In the genomic region with DNA sequence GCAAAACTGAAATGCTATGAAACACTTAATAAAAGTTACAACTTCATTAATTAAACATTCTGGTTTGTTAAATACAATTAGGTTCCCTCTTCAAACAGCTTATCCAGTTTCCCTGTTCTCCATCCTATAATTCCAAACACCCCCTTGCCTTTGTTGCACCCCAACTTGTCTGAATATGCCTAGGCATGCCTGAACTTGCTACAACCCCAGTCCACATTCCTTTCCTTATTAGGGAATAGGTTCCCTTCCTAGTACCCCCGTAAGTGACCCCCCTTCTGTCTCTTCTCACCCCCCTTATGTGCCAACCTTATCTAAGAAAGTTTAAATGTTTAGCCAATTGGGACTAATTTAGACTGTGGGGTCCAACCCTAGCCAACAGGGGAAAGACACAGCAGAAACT, we compare ENCODE assay signal across 18 cellular contexts.
A peak's percentile ranks its signal among the peaks of the same experiment; 100 is the strongest.
DNase-seq lines count a peak whose midpoint lies in the region; ATAC-seq and TF ChIP-seq lines count a peak whose summit lies in the region.
"Had no signal": no experiment of that assay in that cellular context is flagged by ENCODE, and none has a peak within 500 bp of the region (broad histone marks: within the 10 kb centered on the region; RNA-seq: fewer than 3 reads in every experiment).

No MANE protein-coding gene starts in this region.

- intact Hi-C loops in activated naive CD4-positive, alpha-beta T cell treated with anti-CD3 and anti-CD28 coated beads for 36 hours (cut with micrococcal nuclease) = no loop called here

- TF ChIP-seq CTCF in WTC11 (IDR thresholded peaks at IDR 0.05) = no peak

- no peak for DNase-seq in activated naive CD4-positive, alpha-beta T cell treated with anti-CD3 and anti-CD28 coated beads for 36 hours
- DNase-seq in activated naive CD4-positive, alpha-beta T cell treated with Interleukin-2 at 50 U/mL for 16 hours = no peak
- DNase-seq in WTC11 (ENCODE audit: low spot score) (no peak), nucleus accumbens (lab: John Stamatoyannopoulos, UW) (no peak), NCI-H524 (lab: John Stamatoyannopoulos, UW) (no peak)
- DNase-seq: AML-193; CD4-positive, alpha-beta memory T cell; DMS153; DMS79; GDM1; GOT3; IMR-90 had no signal

- CTCF ChIA-PET in activated naive CD4-positive, alpha-beta T cell treated with anti-CD3 and anti-CD28 coated beads for 36 hours (lab: Charles Lee) = no interaction called here
- CTCF ChIA-PET in WTC11 (lab: Charles Lee) = no interaction called here

- no peaks in the 10 kb centered on the region for H3K27me3 ChIP-seq in iPS-20b (ENCODE audit: insufficient read depth, low read length)

- H3K36me3 Mint-ChIP-seq in activated naive CD4-positive, alpha-beta T cell treated with anti-CD3 and anti-CD28 coated beads for 36 hours (ENCODE audit: low read depth) = no peaks in the 10 kb centered on the region
- peaks cover 45% of the 10 kb centered on the region for H3K36me3 Mint-ChIP-seq in WTC11
- H3K36me3 Mint-ChIP-seq: CD14-positive monocyte; CD4-positive, alpha-beta memory T cell had no signal

- H3K4me1 Mint-ChIP-seq in activated naive CD4-positive, alpha-beta T cell treated with anti-CD3 and anti-CD28 coated beads for 36 hours (ENCODE audit: low read depth) = no peaks in the 10 kb centered on the region
- H3K4me1 Mint-ChIP-seq in WTC11 = peaks cover 17% of the 10 kb centered on the region
- H3K4me1 Mint-ChIP-seq: CD14-positive monocyte; CD4-positive, alpha-beta memory T cell had no signal

- H3K27me3 Mint-ChIP-seq in activated naive CD4-positive, alpha-beta T cell treated with anti-CD3 and anti-CD28 coated beads for 36 hours (ENCODE audit: low read depth) = peaks cover 7% of the 10 kb centered on the region
- peaks cover 9% of the 10 kb centered on the region for H3K27me3 Mint-ChIP-seq in WTC11 (ENCODE audit: low read depth)

- H3K36me3 ChIP-seq in iPS-20b (ENCODE audit: insufficient read depth, low read depth, low read length) = no peaks in the 10 kb centered on the region
- H3K36me3 ChIP-seq: HAP-1 had no signal

- ATAC-seq in WTC11 (no peak), HG03460 (IDR thresholded peaks at IDR 0.05; ENCODE audit: unreplicated experiment) (no peak)
- ATAC-seq: A549 had no signal

- no peaks in the 10 kb centered on the region for H3K4me1 ChIP-seq in iPS-20b (ENCODE audit: insufficient read depth, low read length)
- H3K4me1 ChIP-seq: A549, HAP-1 had no signal

- no peak overlapping the region for H3K4me3 Mint-ChIP-seq in activated naive CD4-positive, alpha-beta T cell treated with anti-CD3 and anti-CD28 coated beads for 36 hours
- H3K4me3 Mint-ChIP-seq in WTC11 = no peak overlapping the region
- H3K4me3 Mint-ChIP-seq: CD14-positive monocyte had no signal

- POLR2A ChIA-PET in WTC11 (lab: Charles Lee) = no interaction called here

- no peak overlapping the region for H3K27ac ChIP-seq in iPS-20b (ENCODE audit: low read length)
- H3K27ac ChIP-seq: 22Rv1, A549 had no signal

- peaks cover 5% of the 10 kb centered on the region for H3K9me3 Mint-ChIP-seq in activated naive CD4-positive, alpha-beta T cell treated with anti-CD3 and anti-CD28 coated beads for 36 hours
- H3K9me3 Mint-ChIP-seq in WTC11 = peaks cover 36% of the 10 kb centered on the region

- H3K4me3 ChIP-seq in iPS-20b (ENCODE audit: low read length) = no peak overlapping the region
- H3K4me3 ChIP-seq: A549, HAP-1 had no signal

- 0 out of 2 replicates have a peak overlapping the region, but pooled peaks have one; percentile 3 for H3K9ac ChIP-seq in iPS-20b (ENCODE audit: low read depth, low read length)

- peaks cover 10% of the 10 kb centered on the region for H3K9me3 ChIP-seq in iPS-20b (ENCODE audit: insufficient read depth, low read depth, low read length)
- H3K9me3 ChIP-seq: HAP-1 had no signal

- peak overlapping the region; percentile 34 for H3K27ac Mint-ChIP-seq in activated naive CD4-positive, alpha-beta T cell treated with anti-CD3 and anti-CD28 coated beads for 36 hours
- H3K27ac Mint-ChIP-seq in WTC11 = peak overlapping the region; percentile 44
- H3K27ac Mint-ChIP-seq: CD4-positive, alpha-beta memory T cell had no signal

TF ChIP-seq in WTC11, 78 proteins besides CTCF, POLR2A, EP300 and RAD21:
- no peak for TF ChIP-seq GABPB1 (CRISPR knock-in tag; IDR thresholded peaks at IDR 0.05)
- no peak for TF ChIP-seq ZNF671 (CRISPR knock-in tag; IDR thresholded peaks at IDR 0.05)
- peak; percentile 71; the same call in 1 of the 2 replicates for TF ChIP-seq TP53 (CRISPR knock-in tag; IDR thresholded peaks at IDR 0.05)
TF ChIP-seq in WTC11: peak in this region for 1.
